Comparison of ENCODE assay signal across 8 cellular contexts in the genomic region with DNA sequence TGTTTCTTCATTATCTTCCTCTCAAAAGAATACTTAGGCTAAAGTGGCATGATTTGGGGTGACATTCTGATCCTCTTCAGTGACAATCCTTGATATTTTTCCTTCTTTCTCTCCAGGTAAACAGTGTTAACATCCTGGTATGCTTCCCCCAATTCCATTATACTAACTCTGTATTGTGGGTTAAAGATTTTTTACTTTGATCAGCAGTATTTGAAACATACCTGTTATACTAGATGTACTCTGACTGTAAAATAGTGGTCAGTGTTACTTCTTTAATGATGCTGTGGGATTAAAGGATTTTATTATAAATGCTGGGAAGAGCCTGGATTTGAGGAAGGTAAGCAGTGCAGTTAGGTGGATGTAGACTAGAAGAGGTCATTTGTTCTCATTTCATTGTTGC.
"Had no signal": no experiment of that assay in that cellular context is flagged by ENCODE, and none has a peak within 500 bp of the region (broad histone marks: within the 10 kb centered on the region; RNA-seq: fewer than 3 reads in every experiment).

No MANE protein-coding gene starts in this region.

- H3K4me1 Mint-ChIP-seq: IgD-negative memory B cell had no signal

- H3K4me3 Mint-ChIP-seq: HFFc6, IgD-negative memory B cell had no signal

- H3K27me3 Mint-ChIP-seq: IgD-negative memory B cell had no signal

- H3K4me3 ChIP-seq: HAP-1 had no signal

- H3K27ac Mint-ChIP-seq: HFFc6, IgD-negative memory B cell had no signal

- H3K9me3 Mint-ChIP-seq: HFFc6, IgD-negative memory B cell had no signal

- DNase-seq: GOT3, H7, HFFc6, KG1 had no signal

- H3K9me3 ChIP-seq: HAP-1 had no signal

- ATAC-seq: HCT116 had no signal

- H3K4me1 ChIP-seq: HAP-1 had no signal

- FAIRE-seq: HTR-8/SVneo had no signal
